ENCODE assay signal across 1 cellular context in the genomic region with DNA sequence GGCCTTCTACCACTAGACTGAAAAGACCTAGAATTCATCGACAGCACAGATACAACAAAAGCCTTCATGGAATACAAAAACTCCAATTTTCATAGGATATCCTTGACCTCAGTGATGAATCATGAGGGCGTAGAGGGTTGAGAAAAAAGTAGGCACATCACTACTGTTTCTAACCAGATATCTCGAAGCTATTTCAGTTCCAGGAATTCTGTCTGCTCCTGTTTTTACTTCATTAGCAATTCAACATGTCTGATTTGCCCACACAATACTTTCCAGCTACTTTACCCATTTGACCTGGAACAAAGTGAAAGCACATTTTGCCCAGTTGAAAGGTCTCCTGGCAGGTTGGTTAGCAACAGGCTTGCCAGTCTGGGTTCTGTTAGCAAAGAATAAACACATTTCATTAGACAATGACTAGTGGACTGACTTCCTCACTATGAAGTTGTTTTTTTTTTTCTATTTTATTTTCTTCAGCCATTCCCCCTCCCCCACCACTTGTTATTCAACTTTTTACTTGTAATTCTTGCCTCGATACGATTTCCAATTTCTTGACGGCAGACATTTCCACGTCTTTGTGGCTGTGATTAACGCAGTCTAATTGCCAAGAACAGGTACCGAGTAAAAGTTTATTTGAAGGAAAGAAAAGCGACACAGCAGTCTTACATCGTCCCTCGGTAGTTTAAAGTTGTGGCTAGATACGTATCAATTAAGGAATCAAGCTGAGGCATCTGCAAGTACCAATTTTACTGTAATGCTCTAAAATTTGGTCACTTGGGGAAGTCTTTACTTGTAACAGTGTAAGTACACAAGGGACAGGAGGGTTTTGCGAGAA.
TF ChIP-seq lines count a peak whose summit lies in the region.

No MANE protein-coding gene starts in this region.

TF ChIP-seq in HepG2, 621 proteins besides CTCF, POLR2A, EP300 and RAD21 (continued from another document and continues in another):
- TF ChIP-seq SIX1 (CRISPR knock-in tag; IDR thresholded peaks at IDR 0.05; ENCODE audit: borderline replicate concordance) (no peak), ZNF768 (CRISPR knock-in tag; IDR thresholded peaks at IDR 0.05) (no peak), MED8 (CRISPR knock-in tag; IDR thresholded peaks at IDR 0.05; ENCODE audit: insufficient replicate concordance) (no peak), ZNF761 (CRISPR knock-in tag; conservative IDR thresholded peaks at IDR 0.05) (no peak), HMG20A (CRISPR knock-in tag; IDR thresholded peaks at IDR 0.05; ENCODE audit: borderline replicate concordance) (no peak), SRSF4 (IDR thresholded peaks at IDR 0.05; ENCODE audit: low read depth, low read length, poor library complexity, severe bottlenecking) (no peak), SMARCC2 (IDR thresholded peaks at IDR 0.05) (no peak), ELF4 (CRISPR knock-in tag; IDR thresholded peaks at IDR 0.05; ENCODE audit: borderline replicate concordance) (no peak), ZNF501 (CRISPR knock-in tag; IDR thresholded peaks at IDR 0.05) (no peak), ATF7-NPFF (CRISPR knock-in tag; IDR thresholded peaks at IDR 0.05; ENCODE audit: low read depth) (no peak), MAFG (CRISPR knock-in tag; IDR thresholded peaks at IDR 0.05) (no peak), TOPORS (CRISPR knock-in tag; IDR thresholded peaks at IDR 0.05) (no peak), HES4 (CRISPR knock-in tag; IDR thresholded peaks at IDR 0.05; ENCODE audit: borderline replicate concordance) (no peak), EEA1 (CRISPR knock-in tag; IDR thresholded peaks at IDR 0.05; ENCODE audit: borderline replicate concordance) (no peak), GABPA (IDR thresholded peaks at IDR 0.05; ENCODE audit: low read depth, low read length) (no peak), GABPA (CRISPR knock-in tag; IDR thresholded peaks at IDR 0.05; ENCODE audit: low read depth) (no peak), NFE2L2 (IDR thresholded peaks at IDR 0.05; ENCODE audit: low read length) (no peak), BCL6 (CRISPR knock-in tag; IDR thresholded peaks at IDR 0.05) (peak; percentile 78), MYNN (CRISPR knock-in tag; IDR thresholded peaks at IDR 0.05; ENCODE audit: low read depth) (no peak), DPF2 (CRISPR knock-in tag; IDR thresholded peaks at IDR 0.05; ENCODE audit: borderline replicate concordance, low read depth) (no peak), ZFP36L2 (CRISPR knock-in tag; IDR thresholded peaks at IDR 0.05) (no peak), MTF1 (CRISPR knock-in tag; IDR thresholded peaks at IDR 0.05) (no peak), FOXA1 (IDR thresholded peaks at IDR 0.05) (no peak), FOXA1 (CRISPR knock-in tag; IDR thresholded peaks at IDR 0.05) (peak; percentile 13; the same call in 1 of the 2 replicates), NR2F1 (CRISPR knock-in tag; IDR thresholded peaks at IDR 0.05) (0 out of 4 replicates have a peak, but pooled peaks of 1 of the 2 experiments have one; percentile 19), MATR3 (CRISPR knock-in tag; IDR thresholded peaks at IDR 0.05) (no peak), ZNF619 (CRISPR knock-in tag; IDR thresholded peaks at IDR 0.05) (no peak), PLRG1 (conservative IDR thresholded peaks at IDR 0.05) (no peak)
- TF ChIP-seq, protein P1, sequence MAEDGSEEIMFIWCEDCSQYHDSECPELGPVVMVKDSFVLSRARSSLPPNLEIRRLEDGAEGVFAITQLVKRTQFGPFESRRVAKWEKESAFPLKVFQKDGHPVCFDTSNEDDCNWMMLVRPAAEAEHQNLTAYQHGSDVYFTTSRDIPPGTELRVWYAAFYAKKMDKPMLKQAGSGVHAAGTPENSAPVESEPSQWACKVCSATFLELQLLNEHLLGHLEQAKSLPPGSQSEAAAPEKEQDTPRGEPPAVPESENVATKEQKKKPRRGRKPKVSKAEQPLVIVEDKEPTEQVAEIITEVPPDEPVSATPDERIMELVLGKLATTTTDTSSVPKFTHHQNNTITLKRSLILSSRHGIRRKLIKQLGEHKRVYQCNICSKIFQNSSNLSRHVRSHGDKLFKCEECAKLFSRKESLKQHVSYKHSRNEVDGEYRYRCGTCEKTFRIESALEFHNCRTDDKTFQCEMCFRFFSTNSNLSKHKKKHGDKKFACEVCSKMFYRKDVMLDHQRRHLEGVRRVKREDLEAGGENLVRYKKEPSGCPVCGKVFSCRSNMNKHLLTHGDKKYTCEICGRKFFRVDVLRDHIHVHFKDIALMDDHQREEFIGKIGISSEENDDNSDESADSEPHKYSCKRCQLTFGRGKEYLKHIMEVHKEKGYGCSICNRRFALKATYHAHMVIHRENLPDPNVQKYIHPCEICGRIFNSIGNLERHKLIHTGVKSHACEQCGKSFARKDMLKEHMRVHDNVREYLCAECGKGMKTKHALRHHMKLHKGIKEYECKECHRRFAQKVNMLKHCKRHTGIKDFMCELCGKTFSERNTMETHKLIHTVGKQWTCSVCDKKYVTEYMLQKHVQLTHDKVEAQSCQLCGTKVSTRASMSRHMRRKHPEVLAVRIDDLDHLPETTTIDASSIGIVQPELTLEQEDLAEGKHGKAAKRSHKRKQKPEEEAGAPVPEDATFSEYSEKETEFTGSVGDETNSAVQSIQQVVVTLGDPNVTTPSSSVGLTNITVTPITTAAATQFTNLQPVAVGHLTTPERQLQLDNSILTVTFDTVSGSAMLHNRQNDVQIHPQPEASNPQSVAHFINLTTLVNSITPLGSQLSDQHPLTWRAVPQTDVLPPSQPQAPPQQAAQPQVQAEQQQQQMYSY (CRISPR knock-in tag; IDR thresholded peaks at IDR 0.05) = no peak
- TF ChIP-seq, protein P2, sequence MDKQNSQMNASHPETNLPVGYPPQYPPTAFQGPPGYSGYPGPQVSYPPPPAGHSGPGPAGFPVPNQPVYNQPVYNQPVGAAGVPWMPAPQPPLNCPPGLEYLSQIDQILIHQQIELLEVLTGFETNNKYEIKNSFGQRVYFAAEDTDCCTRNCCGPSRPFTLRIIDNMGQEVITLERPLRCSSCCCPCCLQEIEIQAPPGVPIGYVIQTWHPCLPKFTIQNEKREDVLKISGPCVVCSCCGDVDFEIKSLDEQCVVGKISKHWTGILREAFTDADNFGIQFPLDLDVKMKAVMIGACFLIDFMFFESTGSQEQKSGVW (CRISPR knock-in tag; IDR thresholded peaks at IDR 0.05; ENCODE audit: borderline replicate concordance) = no peak
- TF ChIP-seq, protein P3, sequence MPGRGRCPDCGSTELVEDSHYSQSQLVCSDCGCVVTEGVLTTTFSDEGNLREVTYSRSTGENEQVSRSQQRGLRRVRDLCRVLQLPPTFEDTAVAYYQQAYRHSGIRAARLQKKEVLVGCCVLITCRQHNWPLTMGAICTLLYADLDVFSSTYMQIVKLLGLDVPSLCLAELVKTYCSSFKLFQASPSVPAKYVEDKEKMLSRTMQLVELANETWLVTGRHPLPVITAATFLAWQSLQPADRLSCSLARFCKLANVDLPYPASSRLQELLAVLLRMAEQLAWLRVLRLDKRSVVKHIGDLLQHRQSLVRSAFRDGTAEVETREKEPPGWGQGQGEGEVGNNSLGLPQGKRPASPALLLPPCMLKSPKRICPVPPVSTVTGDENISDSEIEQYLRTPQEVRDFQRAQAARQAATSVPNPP (CRISPR knock-in tag; IDR thresholded peaks at IDR 0.05) = no peak
- TF ChIP-seq, protein P4, sequence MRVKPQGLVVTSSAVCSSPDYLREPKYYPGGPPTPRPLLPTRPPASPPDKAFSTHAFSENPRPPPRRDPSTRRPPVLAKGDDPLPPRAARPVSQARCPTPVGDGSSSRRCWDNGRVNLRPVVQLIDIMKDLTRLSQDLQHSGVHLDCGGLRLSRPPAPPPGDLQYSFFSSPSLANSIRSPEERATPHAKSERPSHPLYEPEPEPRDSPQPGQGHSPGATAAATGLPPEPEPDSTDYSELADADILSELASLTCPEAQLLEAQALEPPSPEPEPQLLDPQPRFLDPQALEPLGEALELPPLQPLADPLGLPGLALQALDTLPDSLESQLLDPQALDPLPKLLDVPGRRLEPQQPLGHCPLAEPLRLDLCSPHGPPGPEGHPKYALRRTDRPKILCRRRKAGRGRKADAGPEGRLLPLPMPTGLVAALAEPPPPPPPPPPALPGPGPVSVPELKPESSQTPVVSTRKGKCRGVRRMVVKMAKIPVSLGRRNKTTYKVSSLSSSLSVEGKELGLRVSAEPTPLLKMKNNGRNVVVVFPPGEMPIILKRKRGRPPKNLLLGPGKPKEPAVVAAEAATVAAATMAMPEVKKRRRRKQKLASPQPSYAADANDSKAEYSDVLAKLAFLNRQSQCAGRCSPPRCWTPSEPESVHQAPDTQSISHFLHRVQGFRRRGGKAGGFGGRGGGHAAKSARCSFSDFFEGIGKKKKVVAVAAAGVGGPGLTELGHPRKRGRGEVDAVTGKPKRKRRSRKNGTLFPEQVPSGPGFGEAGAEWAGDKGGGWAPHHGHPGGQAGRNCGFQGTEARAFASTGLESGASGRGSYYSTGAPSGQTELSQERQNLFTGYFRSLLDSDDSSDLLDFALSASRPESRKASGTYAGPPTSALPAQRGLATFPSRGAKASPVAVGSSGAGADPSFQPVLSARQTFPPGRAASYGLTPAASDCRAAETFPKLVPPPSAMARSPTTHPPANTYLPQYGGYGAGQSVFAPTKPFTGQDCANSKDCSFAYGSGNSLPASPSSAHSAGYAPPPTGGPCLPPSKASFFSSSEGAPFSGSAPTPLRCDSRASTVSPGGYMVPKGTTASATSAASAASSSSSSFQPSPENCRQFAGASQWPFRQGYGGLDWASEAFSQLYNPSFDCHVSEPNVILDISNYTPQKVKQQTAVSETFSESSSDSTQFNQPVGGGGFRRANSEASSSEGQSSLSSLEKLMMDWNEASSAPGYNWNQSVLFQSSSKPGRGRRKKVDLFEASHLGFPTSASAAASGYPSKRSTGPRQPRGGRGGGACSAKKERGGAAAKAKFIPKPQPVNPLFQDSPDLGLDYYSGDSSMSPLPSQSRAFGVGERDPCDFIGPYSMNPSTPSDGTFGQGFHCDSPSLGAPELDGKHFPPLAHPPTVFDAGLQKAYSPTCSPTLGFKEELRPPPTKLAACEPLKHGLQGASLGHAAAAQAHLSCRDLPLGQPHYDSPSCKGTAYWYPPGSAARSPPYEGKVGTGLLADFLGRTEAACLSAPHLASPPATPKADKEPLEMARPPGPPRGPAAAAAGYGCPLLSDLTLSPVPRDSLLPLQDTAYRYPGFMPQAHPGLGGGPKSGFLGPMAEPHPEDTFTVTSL (CRISPR knock-in tag; IDR thresholded peaks at IDR 0.05; ENCODE audit: borderline replicate concordance) = no peak
- TF ChIP-seq, protein P5, sequence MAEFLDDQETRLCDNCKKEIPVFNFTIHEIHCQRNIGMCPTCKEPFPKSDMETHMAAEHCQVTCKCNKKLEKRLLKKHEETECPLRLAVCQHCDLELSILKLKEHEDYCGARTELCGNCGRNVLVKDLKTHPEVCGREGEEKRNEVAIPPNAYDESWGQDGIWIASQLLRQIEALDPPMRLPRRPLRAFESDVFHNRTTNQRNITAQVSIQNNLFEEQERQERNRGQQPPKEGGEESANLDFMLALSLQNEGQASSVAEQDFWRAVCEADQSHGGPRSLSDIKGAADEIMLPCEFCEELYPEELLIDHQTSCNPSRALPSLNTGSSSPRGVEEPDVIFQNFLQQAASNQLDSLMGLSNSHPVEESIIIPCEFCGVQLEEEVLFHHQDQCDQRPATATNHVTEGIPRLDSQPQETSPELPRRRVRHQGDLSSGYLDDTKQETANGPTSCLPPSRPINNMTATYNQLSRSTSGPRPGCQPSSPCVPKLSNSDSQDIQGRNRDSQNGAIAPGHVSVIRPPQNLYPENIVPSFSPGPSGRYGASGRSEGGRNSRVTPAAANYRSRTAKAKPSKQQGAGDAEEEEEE (CRISPR knock-in tag; IDR thresholded peaks at IDR 0.05; ENCODE audit: borderline replicate concordance) = no peak
- TF ChIP-seq, protein P6, sequence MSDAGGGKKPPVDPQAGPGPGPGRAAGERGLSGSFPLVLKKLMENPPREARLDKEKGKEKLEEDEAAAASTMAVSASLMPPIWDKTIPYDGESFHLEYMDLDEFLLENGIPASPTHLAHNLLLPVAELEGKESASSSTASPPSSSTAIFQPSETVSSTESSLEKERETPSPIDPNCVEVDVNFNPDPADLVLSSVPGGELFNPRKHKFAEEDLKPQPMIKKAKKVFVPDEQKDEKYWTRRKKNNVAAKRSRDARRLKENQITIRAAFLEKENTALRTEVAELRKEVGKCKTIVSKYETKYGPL (CRISPR knock-in tag; IDR thresholded peaks at IDR 0.05) = no peak
- TF ChIP-seq, protein P7, sequence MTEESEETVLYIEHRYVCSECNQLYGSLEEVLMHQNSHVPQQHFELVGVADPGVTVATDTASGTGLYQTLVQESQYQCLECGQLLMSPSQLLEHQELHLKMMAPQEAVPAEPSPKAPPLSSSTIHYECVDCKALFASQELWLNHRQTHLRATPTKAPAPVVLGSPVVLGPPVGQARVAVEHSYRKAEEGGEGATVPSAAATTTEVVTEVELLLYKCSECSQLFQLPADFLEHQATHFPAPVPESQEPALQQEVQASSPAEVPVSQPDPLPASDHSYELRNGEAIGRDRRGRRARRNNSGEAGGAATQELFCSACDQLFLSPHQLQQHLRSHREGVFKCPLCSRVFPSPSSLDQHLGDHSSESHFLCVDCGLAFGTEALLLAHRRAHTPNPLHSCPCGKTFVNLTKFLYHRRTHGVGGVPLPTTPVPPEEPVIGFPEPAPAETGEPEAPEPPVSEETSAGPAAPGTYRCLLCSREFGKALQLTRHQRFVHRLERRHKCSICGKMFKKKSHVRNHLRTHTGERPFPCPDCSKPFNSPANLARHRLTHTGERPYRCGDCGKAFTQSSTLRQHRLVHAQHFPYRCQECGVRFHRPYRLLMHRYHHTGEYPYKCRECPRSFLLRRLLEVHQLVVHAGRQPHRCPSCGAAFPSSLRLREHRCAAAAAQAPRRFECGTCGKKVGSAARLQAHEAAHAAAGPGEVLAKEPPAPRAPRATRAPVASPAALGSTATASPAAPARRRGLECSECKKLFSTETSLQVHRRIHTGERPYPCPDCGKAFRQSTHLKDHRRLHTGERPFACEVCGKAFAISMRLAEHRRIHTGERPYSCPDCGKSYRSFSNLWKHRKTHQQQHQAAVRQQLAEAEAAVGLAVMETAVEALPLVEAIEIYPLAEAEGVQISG (CRISPR knock-in tag; IDR thresholded peaks at IDR 0.05) = no peak
- TF ChIP-seq, protein P8, sequence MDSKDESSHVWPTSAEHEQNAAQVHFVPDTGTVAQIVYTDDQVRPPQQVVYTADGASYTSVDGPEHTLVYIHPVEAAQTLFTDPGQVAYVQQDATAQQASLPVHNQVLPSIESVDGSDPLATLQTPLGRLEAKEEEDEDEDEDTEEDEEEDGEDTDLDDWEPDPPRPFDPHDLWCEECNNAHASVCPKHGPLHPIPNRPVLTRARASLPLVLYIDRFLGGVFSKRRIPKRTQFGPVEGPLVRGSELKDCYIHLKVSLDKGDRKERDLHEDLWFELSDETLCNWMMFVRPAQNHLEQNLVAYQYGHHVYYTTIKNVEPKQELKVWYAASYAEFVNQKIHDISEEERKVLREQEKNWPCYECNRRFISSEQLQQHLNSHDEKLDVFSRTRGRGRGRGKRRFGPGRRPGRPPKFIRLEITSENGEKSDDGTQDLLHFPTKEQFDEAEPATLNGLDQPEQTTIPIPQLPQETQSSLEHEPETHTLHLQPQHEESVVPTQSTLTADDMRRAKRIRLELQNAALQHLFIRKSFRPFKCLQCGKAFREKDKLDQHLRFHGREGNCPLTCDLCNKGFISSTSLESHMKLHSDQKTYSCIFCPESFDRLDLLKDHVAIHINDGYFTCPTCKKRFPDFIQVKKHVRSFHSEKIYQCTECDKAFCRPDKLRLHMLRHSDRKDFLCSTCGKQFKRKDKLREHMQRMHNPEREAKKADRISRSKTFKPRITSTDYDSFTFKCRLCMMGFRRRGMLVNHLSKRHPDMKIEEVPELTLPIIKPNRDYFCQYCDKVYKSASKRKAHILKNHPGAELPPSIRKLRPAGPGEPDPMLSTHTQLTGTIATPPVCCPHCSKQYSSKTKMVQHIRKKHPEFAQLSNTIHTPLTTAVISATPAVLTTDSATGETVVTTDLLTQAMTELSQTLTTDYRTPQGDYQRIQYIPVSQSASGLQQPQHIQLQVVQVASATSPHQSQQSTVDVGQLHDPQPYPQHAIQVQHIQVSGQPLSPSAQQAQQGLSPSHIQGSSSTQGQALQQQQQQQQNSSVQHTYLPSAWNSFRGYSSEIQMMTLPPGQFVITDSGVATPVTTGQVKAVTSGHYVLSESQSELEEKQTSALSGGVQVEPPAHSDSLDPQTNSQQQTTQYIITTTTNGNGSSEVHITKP (CRISPR knock-in tag; IDR thresholded peaks at IDR 0.05; ENCODE audit: low read depth) = no peak
